Comparison of ENCODE assay signal across 1 cellular context in the genomic region with DNA sequence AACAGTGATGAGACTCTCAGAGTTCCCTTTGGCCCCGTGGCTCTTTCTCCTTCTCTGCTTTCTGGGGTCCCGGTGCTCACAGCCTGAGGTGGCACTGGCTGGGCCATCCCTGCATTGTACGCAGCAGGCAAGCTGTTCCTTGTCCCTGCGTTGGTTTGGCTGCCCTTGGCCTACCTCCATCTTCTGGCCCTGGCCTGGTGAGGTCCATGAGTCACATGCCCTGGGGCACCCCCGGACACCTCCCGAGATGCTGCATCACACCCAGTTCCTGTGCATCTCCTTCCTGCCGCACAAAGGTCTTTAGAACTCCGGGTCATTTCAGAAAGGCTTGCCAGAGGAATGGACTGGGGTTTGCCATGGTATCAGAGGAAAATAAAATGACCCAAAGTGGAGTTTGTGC.
A peak's percentile ranks its signal among the peaks of the same experiment; 100 is the strongest.
TF ChIP-seq lines count a peak whose summit lies in the region.

No MANE protein-coding gene starts in this region.

TF ChIP-seq in endothelial cell of umbilical vein, 7 proteins besides CTCF, POLR2A, EP300 and RAD21:
- TF ChIP-seq MAX (IDR thresholded peaks at IDR 0.05; ENCODE audit: insufficient read depth, insufficient read length), result no peak
- peak; percentile 19 for TF ChIP-seq FOS (IDR thresholded peaks at IDR 0.05; ENCODE audit: borderline replicate concordance, insufficient read depth, low read length)
